7 cellular contexts compared by ENCODE assay signal in the genomic region with DNA sequence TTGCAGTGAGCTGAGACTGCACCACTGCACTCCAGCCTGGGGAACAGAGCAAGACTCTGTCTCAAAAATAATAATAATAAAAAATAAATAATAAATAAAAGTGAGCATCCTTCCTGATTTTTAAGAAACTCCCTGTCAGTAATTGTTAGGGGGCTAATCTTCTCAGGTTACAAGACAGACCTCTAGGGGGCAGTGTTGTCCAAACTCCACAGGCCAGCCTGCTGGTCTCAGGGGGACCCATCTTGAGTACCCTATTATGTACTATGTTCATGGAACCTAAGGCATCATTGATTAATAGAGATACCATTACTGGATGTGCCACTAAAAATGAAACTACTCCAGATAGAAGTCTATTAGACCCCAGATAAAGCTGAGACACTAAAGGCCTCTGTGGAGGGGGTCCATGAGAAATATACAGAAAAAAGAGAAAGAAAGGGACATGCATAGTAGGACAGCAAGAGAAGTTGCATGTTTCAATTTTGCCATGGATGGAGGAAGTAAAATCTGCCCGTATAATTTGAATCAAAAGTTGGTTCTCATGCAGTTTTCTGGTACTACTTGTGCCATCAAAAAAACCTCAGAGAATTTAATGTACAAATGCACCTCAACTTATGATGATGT.
A peak's percentile ranks its signal among the peaks of the same experiment; 100 is the strongest.
DNase-seq lines count a peak whose midpoint lies in the region; ATAC-seq and TF ChIP-seq lines count a peak whose summit lies in the region.

No MANE protein-coding gene starts in this region.

- no peak overlapping the region for H3K27ac Mint-ChIP-seq in H9
- no peak overlapping the region for H3K27ac Mint-ChIP-seq in endodermal cell

- H2BK120ac ChIP-seq in H9 (ENCODE audit: low read depth, low read length, poor library complexity, severe bottlenecking): no peak overlapping the region

- H3K23ac ChIP-seq in H9 (ENCODE audit: insufficient read length, low read depth, low read length): no peak overlapping the region

- no peak overlapping the region for H3K4me3 ChIP-seq in endodermal cell (ENCODE audit: low read length)
- H3K4me3 ChIP-seq in spleen: no peak overlapping the region

- no peaks in the 10 kb centered on the region for H4K20me1 ChIP-seq in H9 (ENCODE audit: control insufficient read depth, insufficient read depth, insufficient read length)

- no peak for ATAC-seq in GM21717 (IDR thresholded peaks at IDR 0.05; ENCODE audit: unreplicated experiment)

- H3K27me3 Mint-ChIP-seq in H9 (ENCODE audit: low read depth) (peaks cover 4% of the 10 kb centered on the region; the same call in 1 of the 2 replicates), endodermal cell (ENCODE audit: insufficient read depth) (no peaks in the 10 kb centered on the region)

- peaks cover 16 to 32% (median 26%) of the 10 kb centered on the region in 3 experiments for H3K36me3 Mint-ChIP-seq in H9 (ENCODE audit: insufficient read depth in 1 of 3, low read depth in 3 of 3)
- peaks cover 4% of the 10 kb centered on the region for H3K36me3 Mint-ChIP-seq in endodermal cell (ENCODE audit: low read depth)

- H3K9ac ChIP-seq in H9 (ENCODE audit: extremely low read depth, insufficient read length, low read length) (no peak overlapping the region), endodermal cell (ENCODE audit: extremely low read depth, low read length, poor library complexity, severe bottlenecking) (no peak overlapping the region)

- H3K27ac ChIP-seq in H9 (ENCODE audit: insufficient read length, low read depth, low read length): no peak overlapping the region
- H3K27ac ChIP-seq in endodermal cell (ENCODE audit: low read depth, low read length): no peak overlapping the region
- H3K27ac ChIP-seq in spleen: peak overlapping the region in 1 of 8 donors; percentile 24

- H3K9me3 Mint-ChIP-seq in H9: peaks cover 34 to 51% of the 10 kb centered on the region in 2 experiments
- H3K9me3 Mint-ChIP-seq in endodermal cell: peaks cover 27% of the 10 kb centered on the region

- peaks cover 22% of the 10 kb centered on the region for H3K9me3 ChIP-seq in H9 (ENCODE audit: control insufficient read depth, low read depth, low read length)
- peaks cover 31% of the 10 kb centered on the region for H3K9me3 ChIP-seq in endodermal cell (ENCODE audit: control insufficient read depth, low read length)
- H3K9me3 ChIP-seq in spleen: peaks cover 0 to 17% (median 10%) of the 10 kb centered on the region in 8 donors

- DNase-seq in H9 (no peak), endodermal cell (peak; percentile 76), spleen (no peak), SHP77 treated with DMSO at 0.1 percent for 48 hours (lab: John Stamatoyannopoulos, UW) (no peak), hippocampal formation (lab: John Stamatoyannopoulos, UW) (no peak)
- DNase-seq in activated CD4-positive, CD25-positive, alpha-beta regulatory T cell treated with anti-CD3 and anti-CD28 coated beads, Interleukin-2, amount 50 U/mL, for 72 hours: peak; percentile 49

- no peak for TF ChIP-seq POLR2A in spleen (IDR thresholded peaks at IDR 0.05)

- WGBS in H9 (ENCODE audit: extremely low coverage, insufficient read length, low lambda C conversion rate): no CpG with 5 or more reads among the region's 1 CpG
- 89 to 100% methylated on average over 1 of the region's 1 CpG for WGBS in endodermal cell (ENCODE audit: insufficient coverage in 1 of 2, insufficient read length in 1 of 2), 2 experiments
- 66 to 90% (median 69%) methylated on average over 1 of the region's 1 CpG for WGBS in spleen, 5 donors

- no peaks in the 10 kb centered on the region for H3K79me1 ChIP-seq in H9 (ENCODE audit: insufficient read depth, low read depth, low read length, poor library complexity, severe bottlenecking)

- H2BK12ac ChIP-seq in H9 (ENCODE audit: insufficient read length, low read depth, low read length): no peak overlapping the region

- no peak overlapping the region for H3K4me2 ChIP-seq in H9 (ENCODE audit: insufficient read depth, insufficient read length, low read length)

- peaks cover 27 to 29% of the 10 kb centered on the region in 2 experiments for H3K4me1 Mint-ChIP-seq in H9
- H3K4me1 Mint-ChIP-seq in endodermal cell: no peaks in the 10 kb centered on the region

- H3K4me3 Mint-ChIP-seq in H9 (no peak overlapping the region), endodermal cell (no peak overlapping the region)

- no peak overlapping the region for H4K5ac ChIP-seq in H9 (ENCODE audit: insufficient read length, low read depth, low read length)

- H2BK5ac ChIP-seq in H9 (ENCODE audit: insufficient read length, low read length): no peak overlapping the region

- H3K36me3 ChIP-seq in endodermal cell (ENCODE audit: control insufficient read depth, insufficient read depth, low read length) (no peaks in the 10 kb centered on the region), spleen (no peaks in the 10 kb centered on the region)

- no peak overlapping the region for H3K56ac ChIP-seq in H9 (ENCODE audit: insufficient read length, low read depth, low read length)

- intact Hi-C loops in spleen (cut with DNase I; ENCODE audit: low total_unique reads): loop anchor here (5.0 kb wide), 1 partner anchor 89 kb away; no protein-coding TSS in a partner anchor

- H4K8ac ChIP-seq in H9 (replicated peaks; ENCODE audit: insufficient read length, low read depth, low read length): no peak overlapping the region

- no peak overlapping the region for H3T11ph ChIP-seq in H9 (ENCODE audit: low read length)

- H2BK15ac ChIP-seq in H9 (ENCODE audit: low read depth, low read length): no peak overlapping the region

- H3K4ac ChIP-seq in H9 (ENCODE audit: low read depth, low read length): no peak overlapping the region

- no peak overlapping the region for H2AFZ ChIP-seq in H9 (ENCODE audit: low read length)

- no peak overlapping the region for H3K14ac ChIP-seq in H9 (ENCODE audit: insufficient read depth, low read length)

- no peaks in the 10 kb centered on the region for H3K79me2 ChIP-seq in H9 (ENCODE audit: insufficient read depth, low read length)

- TF ChIP-seq CTCF in H9 (conservative IDR thresholded peaks at IDR 0.05): peak; percentile 67
- TF ChIP-seq CTCF in endodermal cell (conservative IDR thresholded peaks at IDR 0.05): peak; percentile 72
- peak; percentile 13 to 74 (median 52) for TF ChIP-seq CTCF in spleen (IDR thresholded peaks at IDR 0.05 in 8 of 11, conservative IDR thresholded peaks at IDR 0.05 in 3 of 11)

- H3K4me1 ChIP-seq in H9 (ENCODE audit: insufficient read depth, low read length): no peaks in the 10 kb centered on the region; the same call in 1 of the 2 replicates
- H3K4me1 ChIP-seq in endodermal cell (ENCODE audit: control insufficient read depth, insufficient read depth, low read length): no peaks in the 10 kb centered on the region
- peaks cover 0 to 53% (median 28%) of the 10 kb centered on the region in 6 donors for H3K4me1 ChIP-seq in spleen

- H3K18ac ChIP-seq in H9 (ENCODE audit: insufficient read length, low read depth, low read length): no peak overlapping the region

- H4K91ac ChIP-seq in H9 (ENCODE audit: insufficient read length, low read depth, low read length): no peak overlapping the region

- no peak overlapping the region for H2AK5ac ChIP-seq in H9 (ENCODE audit: insufficient read length, low read length)

- no peaks in the 10 kb centered on the region for H3K27me3 ChIP-seq in H9 (ENCODE audit: insufficient read depth, low read length)
- H3K27me3 ChIP-seq in endodermal cell (ENCODE audit: control insufficient read depth, insufficient read depth, low read length, poor library complexity, severe bottlenecking): no peaks in the 10 kb centered on the region
- no peaks in the 10 kb centered on the region for H3K27me3 ChIP-seq in spleen (replicated peaks in 1 of 7)

- no peaks in the 10 kb centered on the region for H3K23me2 ChIP-seq in H9 (ENCODE audit: insufficient read length, low read depth, low read length, poor library complexity, severe bottlenecking)

- H2BK20ac ChIP-seq in H9 (ENCODE audit: low read depth, low read length, poor library complexity, severe bottlenecking): no peak overlapping the region

Comparison
In these comparisons a context has a peak if more than half of its experiments do, and no peak if none do; other contexts are left out.
1. DNase-seq: peak in activated CD4-positive, CD25-positive, alpha-beta regulatory T cell treated with anti-CD3 and anti-CD28 coated beads, Interleukin-2, amount 50 U/mL, for 72 hours (single experiment) and endodermal cell (single experiment); none in H9 (single experiment), spleen (single experiment), SHP77 treated with DMSO at 0.1 percent for 48 hours (single experiment) and hippocampal formation (0 of 2).
2. Peak in every context shown above with its lines, with median percentiles within 50 percentile points of each other: CTCF ChIP-seq.